ENCODE assay signal across 20 cellular contexts in the genomic region with DNA sequence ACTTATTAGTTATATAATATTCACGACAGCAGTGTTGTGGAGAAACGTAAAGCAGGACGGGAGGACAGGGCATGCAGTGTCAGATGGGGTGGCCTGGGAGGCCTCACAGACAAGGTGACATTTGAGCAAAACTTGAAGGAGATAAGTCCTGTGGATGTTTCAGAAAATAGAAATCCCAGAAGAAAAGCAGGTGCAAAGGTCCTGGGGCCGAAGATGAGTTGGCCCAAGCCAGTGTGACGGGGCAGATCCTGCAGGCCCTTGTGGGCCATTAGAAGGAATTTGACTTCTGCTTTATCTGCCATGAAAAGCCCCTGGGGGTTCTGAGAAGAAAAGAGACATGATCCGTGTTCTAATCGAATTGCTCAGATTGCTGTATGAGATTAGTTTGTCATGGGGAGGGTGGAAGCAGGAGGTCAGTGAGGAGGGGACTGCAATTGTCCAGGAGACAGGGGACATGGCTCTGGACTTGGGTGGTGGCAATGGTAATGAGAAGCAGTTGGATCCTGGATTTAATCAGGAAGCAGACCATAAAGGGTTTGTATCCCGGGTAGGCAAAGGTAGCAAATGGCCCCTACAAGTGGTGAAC.
"Had no signal": no experiment of that assay in that cellular context is flagged by ENCODE, and none has a peak within 500 bp of the region (broad histone marks: within the 10 kb centered on the region; RNA-seq: fewer than 3 reads in every experiment).

No MANE protein-coding gene starts in this region.

- H3K9ac ChIP-seq: KMS-11 had no signal

- H3K4me3 ChIP-seq: SJCRH30, SK-N-MC had no signal

- H3K27me3 ChIP-seq: SJCRH30 had no signal

- H3K27ac ChIP-seq: KMS-11, RWPE1, SJCRH30, SK-N-MC had no signal

- H3K9me3 ChIP-seq: SJCRH30 had no signal

- H3K4me1 ChIP-seq: SJCRH30 had no signal

- H3K36me3 ChIP-seq: SJCRH30 had no signal

- DNase-seq: IMR-90, Kasumi-1, MM.1S, NCI-H1092 treated with DMSO at 0.1 percent for 48 hours, NCI-H1436, NCI-H187, NCI-H2029, NCI-H2081 treated with DMSO at 0.1 percent for 48 hours, NCI-H2171, NCI-H226, NCI-H510A, NCI-H524 treated with DMSO at 0.1 percent for 48 hours, NCI-H69, NCI-H774, SHP77 treated with DMSO at 0.1 percent for 48 hours, SJCRH30 had no signal

- FAIRE-seq: HepG2 had no signal

- ATAC-seq: HepG2 had no signal

- H3K4me2 ChIP-seq: KMS-11 had no signal
